Comparison of ENCODE assay signal across 19 cellular contexts in the genomic region with DNA sequence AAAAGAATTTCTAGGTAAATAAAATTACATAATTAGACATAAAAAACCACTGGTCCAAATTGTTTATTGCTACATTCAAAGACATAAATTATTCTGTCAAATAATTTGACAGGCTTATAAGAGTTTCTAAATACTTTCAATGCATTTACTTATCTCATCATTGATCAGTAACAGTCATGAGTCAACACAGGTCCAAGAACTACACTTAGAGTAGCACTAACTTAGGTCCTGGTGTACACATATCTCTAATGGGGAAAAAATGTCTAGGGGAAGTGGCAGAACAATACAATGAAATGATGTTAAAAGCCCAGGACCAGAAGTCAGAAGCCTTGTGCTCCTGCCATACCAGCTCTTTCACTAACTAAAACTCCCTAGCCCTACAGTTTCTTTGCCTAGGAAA.
A peak's percentile ranks its signal among the peaks of the same experiment; 100 is the strongest.
DNase-seq lines count a peak whose midpoint lies in the region; ATAC-seq, FAIRE-seq and TF ChIP-seq lines count a peak whose summit lies in the region.
"Had no signal": no experiment of that assay in that cellular context is flagged by ENCODE, and none has a peak within 500 bp of the region (broad histone marks: within the 10 kb centered on the region; RNA-seq: fewer than 3 reads in every experiment).

No MANE protein-coding gene starts in this region.

- H3K4me1 ChIP-seq in mammary epithelial cell (ENCODE audit: insufficient read depth, low read length) (peaks cover under 1% of the 10 kb centered on the region), upper lobe of right lung (no peaks in the 10 kb centered on the region)

- dilution Hi-C loops in mammary epithelial cell (cut with HindIII; ENCODE audit: low sequenced_read_pairs) = no loop called here

- no TSS peak for BruUV-seq in mammary epithelial cell (replicated peaks; lab: Mats Ljungman, UMichigan)
- no TSS peak for BruUV-seq in MCF 10A (replicated peaks; lab: Mats Ljungman, UMichigan)

- no peaks in the 10 kb centered on the region for H4K20me1 ChIP-seq in mammary epithelial cell (ENCODE audit: insufficient read depth, low read length)

- H3K36me3 ChIP-seq in mammary epithelial cell (ENCODE audit: insufficient read depth, low read length) = no peaks in the 10 kb centered on the region
- H3K36me3 ChIP-seq in upper lobe of right lung = no peaks in the 10 kb centered on the region

- no peak for ATAC-seq in upper lobe of right lung
- ATAC-seq in esophagus mucosa = no peak

- no peaks in the 10 kb centered on the region for H3K4me1 Mint-ChIP-seq in MCF 10A (ENCODE audit: insufficient read depth, unreplicated experiment)

- no peaks in the 10 kb centered on the region for H3K36me3 Mint-ChIP-seq in MCF 10A (ENCODE audit: insufficient read depth, unreplicated experiment)
- H3K36me3 Mint-ChIP-seq: CD4-positive, alpha-beta memory T cell; IgD-negative memory B cell had no signal

- DNase-seq in mammary epithelial cell (peak; percentile 14), MCF 10A (ENCODE audit: unreplicated experiment) (no peak), H54 (ENCODE audit: insufficient read length, low spot score) (no peak), RPMI7951 (ENCODE audit: low read depth) (peak; percentile 22), NCI-H446 treated with DMSO at 0.1 percent for 48 hours (lab: John Stamatoyannopoulos, UW) (no peak), upper lobe of right lung (no peak)
- DNase-seq in activated naive CD4-positive, alpha-beta T cell treated with Interleukin-2 at 50 U/mL for 16 hours = no peak
- DNase-seq: ACHN; C1 segment of cervical spinal cord; CD4-positive, alpha-beta memory T cell; DMS153; DND-41; HCEC 1CT; HFFc6 had no signal

- peak; percentile 60 for FAIRE-seq in H54 (lab: Jason Lieb, UNC)
- FAIRE-seq: GM12891, H1 had no signal

- TF ChIP-seq CTCF in mammary epithelial cell (conservative IDR thresholded peaks at IDR 0.05 in 1 of 2, IDR thresholded peaks at IDR 0.05 in 1 of 2; ENCODE audit: extremely low read depth in 1 of 2, insufficient read depth in 1 of 2, low read depth in 1 of 2, low read length in 2 of 2) (no peak), MCF 10A (IDR thresholded peaks at IDR 0.05; ENCODE audit: unreplicated experiment) (no peak), upper lobe of right lung (IDR thresholded peaks at IDR 0.05) (no peak)

- POLR2A ChIA-PET in MCF 10A (lab: Yijun Ruan, JAX) = no interaction called here

- H3K27ac ChIP-seq in mammary epithelial cell (ENCODE audit: insufficient read depth, low read depth, low read length) (no peak overlapping the region), upper lobe of right lung (no peak overlapping the region)

- peaks cover 8% of the 10 kb centered on the region for H3K9me3 Mint-ChIP-seq in MCF 10A (ENCODE audit: unreplicated experiment)
- H3K9me3 Mint-ChIP-seq: HFFc6 had no signal

- H3K27me3 ChIP-seq in mammary epithelial cell (ENCODE audit: insufficient read depth, low read length) (no peaks in the 10 kb centered on the region), upper lobe of right lung (no peaks in the 10 kb centered on the region)

- no peak overlapping the region for H3K27ac Mint-ChIP-seq in MCF 10A (ENCODE audit: low read depth, unreplicated experiment)
- H3K27ac Mint-ChIP-seq: B cell; CD4-positive, alpha-beta memory T cell; HFFc6; IgD-negative memory B cell had no signal

- H3K27me3 Mint-ChIP-seq in MCF 10A (ENCODE audit: insufficient read depth, unreplicated experiment) = no peaks in the 10 kb centered on the region
- H3K27me3 Mint-ChIP-seq: B cell had no signal

- no peak overlapping the region for H3K4me3 Mint-ChIP-seq in MCF 10A (ENCODE audit: unreplicated experiment)
- H3K4me3 Mint-ChIP-seq: B cell, HFFc6, IgD-negative memory B cell had no signal

- in situ Hi-C loops in mammary epithelial cell (cut with MboI; ENCODE audit: low sequenced_read_pairs in 2 of 2) = loop anchor here in 1 of 2 donors (25.0 kb wide), 1 partner anchor 167 kb away; a partner anchor contains a TSS

- H3K79me2 ChIP-seq in mammary epithelial cell (ENCODE audit: insufficient read depth, low read length) = no peaks in the 10 kb centered on the region

- no peak overlapping the region for H3K4me2 ChIP-seq in mammary epithelial cell (ENCODE audit: insufficient read depth, low read depth, low read length)

- no peak for TF ChIP-seq POLR2A in H54 (IDR thresholded peaks at IDR 0.05; ENCODE audit: low read depth, low read length)

- H3K4me3 ChIP-seq in mammary epithelial cell (replicated peaks in 1 of 3; ENCODE audit: insufficient read depth in 1 of 3, low read depth in 2 of 3, low read length in 3 of 3) (no peak overlapping the region), upper lobe of right lung (no peak overlapping the region)

- no peak overlapping the region for H3K9ac ChIP-seq in mammary epithelial cell (ENCODE audit: insufficient read depth, low read length)

- CTCF ChIA-PET in mammary epithelial cell (lab: Charles Lee; ENCODE audit: low non-redundant PET) = no interaction called here
- CTCF ChIA-PET in MCF 10A (lab: Yijun Ruan, JAX) = interaction anchor here (1.7 kb wide), 1 partner anchor 11 kb away, joined by 7 read pairs; no protein-coding TSS in a partner anchor

- intact Hi-C loops in mammary epithelial cell (cut with micrococcal nuclease) = no loop called here
- intact Hi-C loops in MCF 10A (cut with micrococcal nuclease) = no loop called here
- intact Hi-C loops in upper lobe of right lung (cut with DNase I) = no loop called here

- no peak overlapping the region for H2AFZ ChIP-seq in mammary epithelial cell (ENCODE audit: low read depth, low read length)

- H3K9me3 ChIP-seq in mammary epithelial cell (replicated peaks; ENCODE audit: insufficient read depth, low read length) (no peaks in the 10 kb centered on the region), upper lobe of right lung (no peaks in the 10 kb centered on the region)

Comparison
In these comparisons a context has a peak if more than half of its experiments do, and no peak if none do; other contexts are left out.
1. DNase-seq: peak in mammary epithelial cell (single experiment) and RPMI7951 (single experiment); none in MCF 10A (single experiment), H54 (single experiment), NCI-H446 treated with DMSO at 0.1 percent for 48 hours (single experiment), activated naive CD4-positive, alpha-beta T cell treated with Interleukin-2 at 50 U/mL for 16 hours (single experiment) and upper lobe of right lung (single experiment).